In the genomic region with DNA sequence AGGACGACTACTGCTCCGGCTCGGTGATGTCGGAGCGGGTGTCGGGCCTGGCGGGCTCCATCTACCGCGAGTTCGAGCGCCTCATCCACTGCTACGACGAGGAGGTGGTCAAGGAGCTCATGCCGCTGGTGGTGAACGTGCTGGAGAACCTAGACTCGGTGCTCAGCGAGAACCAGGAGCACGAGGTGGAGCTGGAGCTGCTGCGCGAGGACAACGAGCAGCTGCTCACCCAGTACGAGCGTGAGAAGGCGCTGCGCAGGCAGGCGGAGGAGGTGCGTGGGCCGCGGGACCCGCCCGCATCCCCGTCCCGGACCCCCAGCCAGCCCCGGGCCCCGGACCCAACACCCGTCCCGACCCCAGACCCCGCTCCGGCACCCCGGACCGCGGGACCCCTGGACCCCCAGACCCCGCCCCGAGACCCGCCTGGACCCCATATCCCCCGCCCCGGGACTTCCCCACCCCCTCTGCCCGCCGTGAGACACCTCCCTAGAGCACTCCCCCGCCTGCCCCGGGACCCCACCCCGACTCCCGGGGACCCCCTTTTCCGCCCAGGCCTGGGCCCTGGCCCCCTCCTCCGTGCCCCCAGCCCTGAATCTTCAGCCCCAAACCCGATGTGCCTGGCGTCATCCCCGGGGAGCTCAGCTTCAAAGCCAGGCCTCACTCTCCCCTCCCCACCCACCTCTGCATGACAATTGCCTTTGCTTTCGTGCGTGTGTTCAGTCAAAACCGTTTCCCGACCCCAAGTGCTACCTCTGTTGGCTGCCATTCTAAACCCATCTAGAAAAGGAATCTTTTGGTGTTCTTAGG, we compare ENCODE assay signal across 8 cellular contexts. TPM values are rescaled to one million over a fixed set of nuclear protein-coding genes. Genes with fewer than 3 reads are reported as not detected.
A peak's percentile ranks its signal among the peaks of the same experiment; 100 is the strongest.
DNase-seq lines count a peak whose midpoint lies in the region; ATAC-seq and TF ChIP-seq lines count a peak whose summit lies in the region.

No MANE protein-coding gene starts in this region.

- peaks cover 44% of the 10 kb centered on the region for H4K20me1 ChIP-seq in DND-41 (ENCODE audit: insufficient read depth, low read length)

- H3K4me1 Mint-ChIP-seq in neural crest cell: peaks cover 31% of the 10 kb centered on the region

- H3K36me3 Mint-ChIP-seq in neural crest cell (ENCODE audit: low read depth): no peaks in the 10 kb centered on the region

- H3K27ac Mint-ChIP-seq in neural crest cell (ENCODE audit: unreplicated experiment): peak overlapping the region; percentile 60

- H3K4me2 ChIP-seq in DND-41 (ENCODE audit: insufficient read depth, low read length): peak overlapping the region; percentile 95

- H3K4me3 Mint-ChIP-seq in neural crest cell: peak overlapping the region; percentile 91

- H3K9ac ChIP-seq in DND-41 (ENCODE audit: low read depth, low read length): peak overlapping the region; percentile 93

- H3K27me3 Mint-ChIP-seq in neural crest cell (ENCODE audit: low read depth): peaks cover 5% of the 10 kb centered on the region

- H3K36me3 ChIP-seq in DND-41 (ENCODE audit: insufficient read depth, low read length) (peaks cover 22% of the 10 kb centered on the region), esophagus squamous epithelium (peaks cover 0 to 29% (median 0%) of the 10 kb centered on the region in 3 donors), upper lobe of right lung (peaks cover 9% of the 10 kb centered on the region)

- no peaks in the 10 kb centered on the region for H3K9me3 Mint-ChIP-seq in neural crest cell

- no peak for TF ChIP-seq POLR2A in esophagus squamous epithelium (IDR thresholded peaks at IDR 0.05)

- intact Hi-C loops in esophagus squamous epithelium (cut with DNase I) (no loop called here), upper lobe of right lung (cut with DNase I) (no loop called here)

- no peaks in the 10 kb centered on the region for H3K27me3 ChIP-seq in DND-41 (ENCODE audit: insufficient read depth, low read length, poor library complexity)
- no peaks in the 10 kb centered on the region for H3K27me3 ChIP-seq in esophagus squamous epithelium
- no peaks in the 10 kb centered on the region for H3K27me3 ChIP-seq in upper lobe of right lung

- H3K4me3 ChIP-seq in DND-41 (ENCODE audit: low read depth in 1 of 2, low read length in 2 of 2): peak overlapping the region; percentile 89 to 100
- peak overlapping the region; percentile 43 to 97 (median 73) for H3K4me3 ChIP-seq in esophagus squamous epithelium
- H3K4me3 ChIP-seq in upper lobe of right lung: peak overlapping the region; percentile 98

- peaks cover 40% of the 10 kb centered on the region for H3K4me1 ChIP-seq in DND-41 (ENCODE audit: insufficient read depth, low read length)
- H3K4me1 ChIP-seq in esophagus squamous epithelium: peaks cover 21 to 74% (median 44%) of the 10 kb centered on the region in 3 donors
- peaks cover 23% of the 10 kb centered on the region for H3K4me1 ChIP-seq in upper lobe of right lung

- TF ChIP-seq CTCF in DND-41 (IDR thresholded peaks at IDR 0.05; ENCODE audit: borderline replicate concordance, extremely low read depth, low read length, poor library complexity, severe bottlenecking) (no peak), esophagus squamous epithelium (IDR thresholded peaks at IDR 0.05) (no peak), neural crest cell (conservative IDR thresholded peaks at IDR 0.05) (no peak), upper lobe of right lung (IDR thresholded peaks at IDR 0.05) (no peak)

- ATAC-seq in DND-41 (ENCODE audit: insufficient read depth, low read depth) (peak; percentile 48), GM21786 (IDR thresholded peaks at IDR 0.05; ENCODE audit: unreplicated experiment) (peak; percentile 16), upper lobe of right lung (peak; percentile 36), GM18520 (IDR thresholded peaks at IDR 0.05; ENCODE audit: unreplicated experiment) (no peak)

- DNase-seq in DND-41: peak; percentile 53
- peak; percentile 45 for DNase-seq in M059J (ENCODE audit: low read depth)
- DNase-seq in activated T-cell treated with anti-CD3 and anti-CD28 coated beads for 48 hours (ENCODE audit: low read depth): peak; percentile 23
- DNase-seq in esophagus squamous epithelium (lab: John Stamatoyannopoulos, UW): no peak
- DNase-seq in neural crest cell (ENCODE audit: low read depth, low spot score): no peak
- DNase-seq in upper lobe of right lung: peak; percentile 75

- WGBS in esophagus squamous epithelium, 2 donors: 0 to 1% methylated on average over 8 to 16 of the region's 62 CpGs

- H3K27ac ChIP-seq in DND-41 (ENCODE audit: low read length): peak overlapping the region; percentile 90
- peak overlapping the region; percentile 93 to 98 (median 94) for H3K27ac ChIP-seq in esophagus squamous epithelium
- H3K27ac ChIP-seq in upper lobe of right lung: peak overlapping the region; percentile 94

- no peaks in the 10 kb centered on the region for H3K9me3 ChIP-seq in DND-41 (ENCODE audit: insufficient read depth, low read length, severe bottlenecking)
- no peaks in the 10 kb centered on the region for H3K9me3 ChIP-seq in esophagus squamous epithelium
- no peaks in the 10 kb centered on the region for H3K9me3 ChIP-seq in upper lobe of right lung

- H3K79me2 ChIP-seq in DND-41 (ENCODE audit: insufficient read depth, low read length): peaks cover 64% of the 10 kb centered on the region

- H2AFZ ChIP-seq in DND-41 (ENCODE audit: low read depth, low read length): peak overlapping the region; percentile 93

RNA-seq across cellular contexts. Expression of gene MAPK8IP3, which starts 0.6 kb away (rescaled TPM):
- 7.1 and 9.4 TPM in 2 replicates for total RNA-seq in M059J (2014; rRNA removed; shearing (Covaris generic))
- total RNA-seq in esophagus squamous epithelium (10 to 100 TPM in 3 of 4 donors, 1 to 10 TPM in 1; 8.6 to 37.6 (median 24.7) TPM), neural crest cell (111 and 113 TPM in 2 replicates), upper lobe of right lung (77.3 TPM)

RNA-seq across cellular contexts. Expression of gene JPT2, which starts 28.5 kb away (rescaled TPM):
- 126 and 168 TPM in 2 replicates for total RNA-seq in M059J (2014; rRNA removed; shearing (Covaris generic))
- total RNA-seq in esophagus squamous epithelium (10 to 100 TPM; 45.6 to 68.0 (median 48.6) TPM), neural crest cell (247 and 261 TPM in 2 replicates), upper lobe of right lung (44.8 TPM)

Comparison
In these comparisons a context has a peak if more than half of its experiments do, and no peak if none do; other contexts are left out.
1. DNase-seq: peak in DND-41 (single experiment), M059J (single experiment), activated T-cell treated with anti-CD3 and anti-CD28 coated beads for 48 hours (single experiment) and upper lobe of right lung (single experiment); none in esophagus squamous epithelium (single experiment) and neural crest cell (single experiment).
2. Peak in every context shown above with its lines, with median percentiles within 50 percentile points of each other: H3K27ac ChIP-seq and H3K4me3 ChIP-seq.